22 cellular contexts compared by ENCODE assay signal in the genomic region with DNA sequence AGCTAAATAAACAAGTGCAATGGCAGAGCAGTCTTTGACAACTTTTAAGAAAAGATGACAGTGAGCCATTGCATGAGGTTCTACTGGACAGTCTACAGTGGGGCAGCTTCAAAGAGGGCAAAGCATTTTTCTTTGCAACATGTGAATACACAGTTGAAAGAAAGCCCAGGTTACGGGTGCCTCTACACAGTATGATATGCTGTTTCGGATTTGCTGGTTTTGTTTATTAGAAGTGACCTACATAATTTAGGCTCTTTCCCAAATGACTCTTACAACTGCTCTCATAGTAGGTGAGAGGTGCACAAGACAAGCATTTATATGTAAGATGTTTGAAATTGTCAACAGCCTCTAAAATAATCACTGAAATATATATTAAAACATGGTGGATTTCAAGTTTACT.
"Had no signal": no experiment of that assay in that cellular context is flagged by ENCODE, and none has a peak within 500 bp of the region (broad histone marks: within the 10 kb centered on the region; RNA-seq: fewer than 3 reads in every experiment).

No MANE protein-coding gene starts in this region.

- H3K27ac Mint-ChIP-seq: activated CD4-positive, alpha-beta memory T cell treated with anti-CD3 and anti-CD28 coated beads for 36 hours; activated CD8-positive, alpha-beta memory T cell treated with anti-CD3 and anti-CD28 coated beads, Interleukin-2, amount 10 ng/mL, durations not matched to agents 7 days and 5 days; activated naive CD4-positive, alpha-beta T cell treated with anti-CD3 and anti-CD28 coated beads, Interleukin-2, amount 10 ng/mL, durations not matched to agents 7 days and 5 days; activated T-helper 2 cell treated with anti-CD3 and anti-CD28 coated beads, Interferon-gamma antibody, Interleukin-2, Interleukin-4, amounts not matched to agents 10 μg/mL and 5 μg/mL and 100 μg/mL, durations not matched to agents 14 hours and 24 hours and 36 hours; natural killer cell treated with Interleukin-12 subunit alpha and Interleukin-12 subunit beta and Interleukin-15 and Interleukin-18, amount 100 ng/mL, for 72 hours had no signal

- H3K4me3 ChIP-seq: coronary artery, left lung, transverse colon, vagina had no signal

- H3K9me3 ChIP-seq: left lung, transverse colon, vagina had no signal

- H3K36me3 Mint-ChIP-seq: activated CD4-positive, alpha-beta memory T cell treated with anti-CD3 and anti-CD28 coated beads for 36 hours; activated CD8-positive, alpha-beta memory T cell treated with anti-CD3 and anti-CD28 coated beads, Interleukin-2, amount 10 ng/mL, durations not matched to agents 7 days and 5 days; activated naive CD4-positive, alpha-beta T cell treated with anti-CD3 and anti-CD28 coated beads, Interleukin-2, amount 10 ng/mL, durations not matched to agents 7 days and 5 days; natural killer cell treated with Interleukin-12 subunit alpha and Interleukin-12 subunit beta and Interleukin-15 and Interleukin-18, amount 100 ng/mL, for 72 hours had no signal

- H3K4me1 Mint-ChIP-seq: activated CD8-positive, alpha-beta memory T cell treated with anti-CD3 and anti-CD28 coated beads, Interleukin-2, amount 10 ng/mL, durations not matched to agents 7 days and 5 days had no signal

- H3K27ac ChIP-seq: coronary artery, left lung, transverse colon, vagina had no signal

- H3K36me3 ChIP-seq: left lung, transverse colon, vagina had no signal

- FAIRE-seq: endothelial cell of umbilical vein had no signal

- H3K9me3 Mint-ChIP-seq: activated CD4-positive, alpha-beta memory T cell treated with anti-CD3 and anti-CD28 coated beads for 36 hours; activated naive CD4-positive, alpha-beta T cell treated with anti-CD3 and anti-CD28 coated beads, Interleukin-2, amount 10 ng/mL, durations not matched to agents 7 days and 5 days; activated T-helper 2 cell treated with anti-CD3 and anti-CD28 coated beads, Interferon-gamma antibody, Interleukin-2, Interleukin-4, amounts not matched to agents 10 μg/mL and 5 μg/mL and 100 μg/mL, durations not matched to agents 14 hours and 24 hours and 36 hours; natural killer cell treated with Interleukin-12 subunit alpha and Interleukin-12 subunit beta and Interleukin-15 and Interleukin-18, amount 100 ng/mL, for 72 hours had no signal

- H3K27me3 ChIP-seq: left lung, transverse colon, vagina had no signal

- H3K4me3 Mint-ChIP-seq: activated CD4-positive, alpha-beta memory T cell treated with anti-CD3 and anti-CD28 coated beads for 36 hours; activated CD8-positive, alpha-beta memory T cell treated with anti-CD3 and anti-CD28 coated beads, Interleukin-2, amount 10 ng/mL, durations not matched to agents 7 days and 5 days; activated naive CD4-positive, alpha-beta T cell treated with anti-CD3 and anti-CD28 coated beads, Interleukin-2, amount 10 ng/mL, durations not matched to agents 7 days and 5 days; natural killer cell treated with Interleukin-12 subunit alpha and Interleukin-12 subunit beta and Interleukin-15 and Interleukin-18, amount 100 ng/mL, for 72 hours had no signal

- DNase-seq: activated CD4-positive, alpha-beta memory T cell treated with anti-CD3 and anti-CD28 coated beads for 36 hours; activated CD4-positive, alpha-beta T cell treated with anti-CD3 and anti-CD28 coated beads for 1 hour; activated CD8-positive, alpha-beta memory T cell treated with anti-CD3 and anti-CD28 coated beads, Interleukin-2, amount 10 ng/mL, durations not matched to agents 7 days and 5 days; activated naive CD4-positive, alpha-beta T cell treated with anti-CD3 and anti-CD28 coated beads, Interleukin-2, amount 10 ng/mL, durations not matched to agents 7 days and 5 days; activated T-cell treated with anti-CD3 and anti-CD28 coated beads, Interleukin-2, amount 50 U/mL, for 1 hour; effector CD4-positive, alpha-beta T cell; foreskin fibroblast; glutamatergic neuron; hypothalamus; kidney; left lung; mesenchymal stem cell; retina; stimulated activated CD4-positive, alpha-beta T cell treated with anti-CD3 and anti-CD28 coated beads, Interleukin-4, amount 100 ng/mL, for 1 hour; stimulated activated naive CD4-positive, alpha-beta T cell; T1000; transverse colon had no signal
